In genomic region chr19:30062331-30063183, GRCh38 we compare ENCODE assay signal across 1 cellular context.
TF ChIP-seq lines count a peak whose summit lies in the region.

No MANE protein-coding gene starts in this region.

TF ChIP-seq in HEK293, 187 proteins besides CTCF, POLR2A, EP300 and RAD21 (continued from another document):
- TF ChIP-seq PRDM10 (tag by site-specific recombination; IDR thresholded peaks at IDR 0.05) (0 out of 2 replicates have a peak, but pooled peaks have one; percentile 32), ZNF341 (tag by site-specific recombination; IDR thresholded peaks at IDR 0.05; ENCODE audit: low read depth) (0 out of 2 replicates have a peak, but pooled peaks have one; percentile 2), ZBTB8A (tag by site-specific recombination; IDR thresholded peaks at IDR 0.05) (no peak), ZNF223 (tag by site-specific recombination; IDR thresholded peaks at IDR 0.05) (no peak), SCRT2 (tag by site-specific recombination; IDR thresholded peaks at IDR 0.05) (peak; percentile 80), ZNF174 (tag by site-specific recombination; IDR thresholded peaks at IDR 0.05) (no peak), ZNF501 (tag by site-specific recombination; IDR thresholded peaks at IDR 0.05) (no peak), IKZF3 (tag by site-specific recombination; IDR thresholded peaks at IDR 0.05) (no peak)
